Comparison of ENCODE assay signal across 1 cellular context in the genomic region with DNA sequence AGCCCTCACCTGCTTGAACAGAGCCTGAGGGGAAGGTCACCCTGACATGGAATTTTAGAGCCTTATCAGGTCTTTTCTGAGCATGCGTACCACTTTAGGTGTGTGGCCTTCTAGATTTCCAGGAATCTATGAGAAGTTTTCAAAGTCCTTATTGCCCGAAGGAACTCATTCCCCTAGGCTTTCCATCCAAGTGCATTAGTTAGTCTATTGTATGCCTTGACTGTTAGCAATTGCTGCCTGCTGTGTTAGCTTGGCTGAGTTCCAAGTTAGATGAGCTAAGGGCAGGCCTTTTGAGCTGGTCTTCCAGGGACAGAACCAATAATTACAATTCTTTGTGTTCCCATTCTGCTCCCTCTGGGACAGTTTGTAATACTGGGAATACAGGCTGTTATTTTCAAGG.
TF ChIP-seq lines count a peak whose summit lies in the region.

No MANE protein-coding gene starts in this region.

TF ChIP-seq in GM23338, 12 proteins besides CTCF, POLR2A, EP300 and RAD21 (continued from another document):
- TF ChIP-seq, protein P1, sequence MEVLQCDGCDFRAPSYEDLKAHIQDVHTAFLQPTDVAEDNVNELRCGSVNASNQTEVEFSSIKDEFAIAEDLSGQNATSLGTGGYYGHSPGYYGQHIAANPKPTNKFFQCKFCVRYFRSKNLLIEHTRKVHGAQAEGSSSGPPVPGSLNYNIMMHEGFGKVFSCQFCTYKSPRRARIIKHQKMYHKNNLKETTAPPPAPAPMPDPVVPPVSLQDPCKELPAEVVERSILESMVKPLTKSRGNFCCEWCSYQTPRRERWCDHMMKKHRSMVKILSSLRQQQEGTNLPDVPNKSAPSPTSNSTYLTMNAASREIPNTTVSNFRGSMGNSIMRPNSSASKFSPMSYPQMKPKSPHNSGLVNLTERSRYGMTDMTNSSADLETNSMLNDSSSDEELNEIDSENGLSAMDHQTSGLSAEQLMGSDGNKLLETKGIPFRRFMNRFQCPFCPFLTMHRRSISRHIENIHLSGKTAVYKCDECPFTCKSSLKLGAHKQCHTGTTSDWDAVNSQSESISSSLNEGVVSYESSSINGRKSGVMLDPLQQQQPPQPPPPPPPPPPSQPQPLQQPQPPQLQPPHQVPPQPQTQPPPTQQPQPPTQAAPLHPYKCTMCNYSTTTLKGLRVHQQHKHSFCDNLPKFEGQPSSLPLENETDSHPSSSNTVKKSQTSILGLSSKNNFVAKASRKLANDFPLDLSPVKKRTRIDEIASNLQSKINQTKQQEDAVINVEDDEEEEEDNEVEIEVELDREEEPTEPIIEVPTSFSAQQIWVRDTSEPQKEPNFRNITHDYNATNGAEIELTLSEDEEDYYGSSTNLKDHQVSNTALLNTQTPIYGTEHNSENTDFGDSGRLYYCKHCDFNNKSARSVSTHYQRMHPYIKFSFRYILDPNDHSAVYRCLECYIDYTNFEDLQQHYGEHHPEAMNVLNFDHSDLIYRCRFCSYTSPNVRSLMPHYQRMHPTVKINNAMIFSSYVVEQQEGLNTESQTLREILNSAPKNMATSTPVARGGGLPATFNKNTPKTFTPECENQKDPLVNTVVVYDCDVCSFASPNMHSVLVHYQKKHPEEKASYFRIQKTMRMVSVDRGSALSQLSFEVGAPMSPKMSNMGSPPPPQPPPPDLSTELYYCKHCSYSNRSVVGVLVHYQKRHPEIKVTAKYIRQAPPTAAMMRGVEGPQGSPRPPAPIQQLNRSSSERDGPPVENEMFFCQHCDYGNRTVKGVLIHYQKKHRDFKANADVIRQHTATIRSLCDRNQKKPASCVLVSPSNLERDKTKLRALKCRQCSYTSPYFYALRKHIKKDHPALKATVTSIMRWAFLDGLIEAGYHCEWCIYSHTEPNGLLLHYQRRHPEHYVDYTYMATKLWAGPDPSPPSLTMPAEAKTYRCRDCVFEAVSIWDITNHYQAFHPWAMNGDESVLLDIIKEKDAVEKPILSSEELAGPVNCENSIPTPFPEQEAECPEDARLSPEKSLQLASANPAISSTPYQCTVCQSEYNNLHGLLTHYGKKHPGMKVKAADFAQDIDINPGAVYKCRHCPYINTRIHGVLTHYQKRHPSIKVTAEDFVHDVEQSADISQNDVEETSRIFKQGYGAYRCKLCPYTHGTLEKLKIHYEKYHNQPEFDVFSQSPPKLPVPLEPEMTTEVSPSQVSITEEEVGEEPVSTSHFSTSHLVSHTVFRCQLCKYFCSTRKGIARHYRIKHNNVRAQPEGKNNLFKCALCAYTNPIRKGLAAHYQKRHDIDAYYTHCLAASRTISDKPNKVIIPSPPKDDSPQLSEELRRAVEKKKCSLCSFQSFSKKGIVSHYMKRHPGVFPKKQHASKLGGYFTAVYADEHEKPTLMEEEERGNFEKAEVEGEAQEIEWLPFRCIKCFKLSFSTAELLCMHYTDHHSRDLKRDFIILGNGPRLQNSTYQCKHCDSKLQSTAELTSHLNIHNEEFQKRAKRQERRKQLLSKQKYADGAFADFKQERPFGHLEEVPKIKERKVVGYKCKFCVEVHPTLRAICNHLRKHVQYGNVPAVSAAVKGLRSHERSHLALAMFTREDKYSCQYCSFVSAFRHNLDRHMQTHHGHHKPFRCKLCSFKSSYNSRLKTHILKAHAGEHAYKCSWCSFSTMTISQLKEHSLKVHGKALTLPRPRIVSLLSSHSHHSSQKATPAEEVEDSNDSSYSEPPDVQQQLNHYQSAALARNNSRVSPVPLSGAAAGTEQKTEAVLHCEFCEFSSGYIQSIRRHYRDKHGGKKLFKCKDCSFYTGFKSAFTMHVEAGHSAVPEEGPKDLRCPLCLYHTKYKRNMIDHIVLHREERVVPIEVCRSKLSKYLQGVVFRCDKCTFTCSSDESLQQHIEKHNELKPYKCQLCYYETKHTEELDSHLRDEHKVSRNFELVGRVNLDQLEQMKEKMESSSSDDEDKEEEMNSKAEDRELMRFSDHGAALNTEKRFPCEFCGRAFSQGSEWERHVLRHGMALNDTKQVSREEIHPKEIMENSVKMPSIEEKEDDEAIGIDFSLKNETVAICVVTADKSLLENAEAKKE (CRISPR knock-in tag; IDR thresholded peaks at IDR 0.05), result no peak
- TF ChIP-seq JUNB (IDR thresholded peaks at IDR 0.05; ENCODE audit: unreplicated experiment) (no peak), EZH2phosphoT487 (IDR thresholded peaks at IDR 0.05; ENCODE audit: unreplicated experiment) (no peak), ZNF331 (CRISPR knock-in tag; IDR thresholded peaks at IDR 0.05; ENCODE audit: low read depth) (no peak)
- TF ChIP-seq, protein P2, sequence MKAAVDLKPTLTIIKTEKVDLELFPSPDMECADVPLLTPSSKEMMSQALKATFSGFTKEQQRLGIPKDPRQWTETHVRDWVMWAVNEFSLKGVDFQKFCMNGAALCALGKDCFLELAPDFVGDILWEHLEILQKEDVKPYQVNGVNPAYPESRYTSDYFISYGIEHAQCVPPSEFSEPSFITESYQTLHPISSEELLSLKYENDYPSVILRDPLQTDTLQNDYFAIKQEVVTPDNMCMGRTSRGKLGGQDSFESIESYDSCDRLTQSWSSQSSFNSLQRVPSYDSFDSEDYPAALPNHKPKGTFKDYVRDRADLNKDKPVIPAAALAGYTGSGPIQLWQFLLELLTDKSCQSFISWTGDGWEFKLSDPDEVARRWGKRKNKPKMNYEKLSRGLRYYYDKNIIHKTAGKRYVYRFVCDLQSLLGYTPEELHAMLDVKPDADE (IDR thresholded peaks at IDR 0.05), result no peak
TF ChIP-seq in GM23338: peak in this region for 0.
